ENCODE assay signal across 9 cellular contexts in the genomic region with DNA sequence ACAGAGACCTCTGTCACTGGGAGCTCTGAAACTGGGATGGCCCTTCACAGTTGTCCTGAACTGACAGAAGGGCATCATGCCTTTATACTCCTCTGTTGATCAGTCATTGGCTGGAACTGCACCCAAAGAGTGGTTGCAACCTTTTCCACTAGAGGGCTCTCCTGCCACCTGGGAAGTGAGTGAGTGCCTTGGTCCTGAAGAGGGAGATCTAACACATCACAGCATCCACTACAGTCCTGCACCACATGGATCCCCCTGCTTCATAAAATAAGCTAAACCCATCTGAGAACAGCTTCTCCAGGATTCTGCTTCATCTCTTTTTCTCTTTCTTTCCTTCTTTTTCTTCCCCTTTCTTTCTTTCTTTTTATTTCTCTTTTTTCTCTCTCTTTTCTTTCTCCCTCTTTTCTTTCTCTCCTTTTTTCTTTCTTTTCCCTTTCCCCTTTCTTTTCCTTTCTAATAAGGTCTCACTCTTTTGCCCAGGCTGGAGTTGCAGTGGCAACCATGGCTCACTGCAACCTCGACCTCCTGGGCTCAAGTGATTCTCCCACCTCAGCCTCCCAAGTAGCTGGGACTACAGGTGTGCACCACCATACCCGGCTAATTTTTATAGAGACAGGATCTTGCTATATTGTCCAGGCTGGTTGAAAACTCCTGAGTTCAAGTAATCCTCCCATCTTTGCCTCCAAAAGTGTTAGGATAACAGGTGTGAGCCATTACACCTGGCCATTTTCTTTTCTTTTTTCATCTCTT. TPM values are rescaled to one million over a fixed set of nuclear protein-coding genes. Genes with fewer than 3 reads are reported as not detected.
DNase-seq lines count a peak whose midpoint lies in the region; ATAC-seq and TF ChIP-seq lines count a peak whose summit lies in the region.
"Had no signal": no experiment of that assay in that cellular context is flagged by ENCODE, and none has a peak within 500 bp of the region (broad histone marks: within the 10 kb centered on the region; RNA-seq: fewer than 3 reads in every experiment).

No MANE protein-coding gene starts in this region.

- peak; percentile 62 for DNase-seq in BE2C
- peak; percentile 42 for DNase-seq in NCI-H748 treated with DMSO at 0.1 percent for 48 hours (lab: John Stamatoyannopoulos, UW)
- peak; percentile 52 to 68 for DNase-seq in activated CD4-positive, alpha-beta T cell treated with anti-CD3 and anti-CD28 coated beads, Interleukin-2, amount 50 U/mL, for 48 hours
- DNase-seq in endodermal cell, result peak; percentile 93
- DNase-seq in natural killer cell treated with Interleukin-12 subunit alpha and Interleukin-12 subunit beta and Interleukin-15 and Interleukin-18, amount 100 ng/mL, for 72 hours (ENCODE audit: low spot score), result peak; percentile 70
- peak; percentile 36 for DNase-seq in superior temporal gyrus (ENCODE audit: extremely low spot score)

- 80 to 100% methylated on average over 1 to 2 of the region's 2 CpGs for WGBS in endodermal cell (ENCODE audit: insufficient coverage in 1 of 2, insufficient read length in 1 of 2), 2 experiments

- H3K9me3 Mint-ChIP-seq in endodermal cell, result no peaks in the 10 kb centered on the region
- H3K9me3 Mint-ChIP-seq in natural killer cell treated with Interleukin-12 subunit alpha and Interleukin-12 subunit beta and Interleukin-15 and Interleukin-18, amount 100 ng/mL, for 72 hours, result no peaks in the 10 kb centered on the region

- no peak overlapping the region for H3K27ac Mint-ChIP-seq in endodermal cell
- no peak overlapping the region for H3K27ac Mint-ChIP-seq in natural killer cell treated with Interleukin-12 subunit alpha and Interleukin-12 subunit beta and Interleukin-15 and Interleukin-18, amount 100 ng/mL, for 72 hours

- H3K4me1 Mint-ChIP-seq in endodermal cell, result peaks cover 4% of the 10 kb centered on the region
- H3K4me1 Mint-ChIP-seq in natural killer cell treated with Interleukin-12 subunit alpha and Interleukin-12 subunit beta and Interleukin-15 and Interleukin-18, amount 100 ng/mL, for 72 hours (ENCODE audit: low read depth in 2 of 2), result no peaks in the 10 kb centered on the region

- H3K9me3 ChIP-seq in BE2C (no peaks in the 10 kb centered on the region), endodermal cell (ENCODE audit: control insufficient read depth, low read length) (no peaks in the 10 kb centered on the region)

- H3K36me3 ChIP-seq in BE2C, result no peaks in the 10 kb centered on the region
- no peaks in the 10 kb centered on the region for H3K36me3 ChIP-seq in endodermal cell (ENCODE audit: control insufficient read depth, insufficient read depth, low read length)

- H3K27me3 ChIP-seq in BE2C (no peaks in the 10 kb centered on the region), endodermal cell (ENCODE audit: control insufficient read depth, insufficient read depth, low read length, poor library complexity, severe bottlenecking) (no peaks in the 10 kb centered on the region)

- no peak overlapping the region for H3K27ac ChIP-seq in endodermal cell (ENCODE audit: low read depth, low read length)

- ATAC-seq in GM18907 (IDR thresholded peaks at IDR 0.05; ENCODE audit: unreplicated experiment) (peak; percentile 80), HG03354 (IDR thresholded peaks at IDR 0.05; ENCODE audit: poor library complexity, severe bottlenecking, unreplicated experiment) (peak; percentile 85)
- ATAC-seq in natural killer cell treated with Interleukin-12 subunit alpha and Interleukin-12 subunit beta and Interleukin-15 and Interleukin-18, amount 100 ng/mL, for 72 hours, result peak; percentile 84 to 87

- no peaks in the 10 kb centered on the region for H3K36me3 Mint-ChIP-seq in endodermal cell (ENCODE audit: low read depth)
- H3K36me3 Mint-ChIP-seq in natural killer cell treated with Interleukin-12 subunit alpha and Interleukin-12 subunit beta and Interleukin-15 and Interleukin-18, amount 100 ng/mL, for 72 hours, result no peaks in the 10 kb centered on the region
- H3K36me3 Mint-ChIP-seq: IgD-negative memory B cell had no signal

- H3K9ac ChIP-seq in endodermal cell (ENCODE audit: extremely low read depth, low read length, poor library complexity, severe bottlenecking), result no peak overlapping the region

- H3K4me1 ChIP-seq in BE2C (no peaks in the 10 kb centered on the region), endodermal cell (ENCODE audit: control insufficient read depth, insufficient read depth, low read length) (no peaks in the 10 kb centered on the region)

- H3K27me3 Mint-ChIP-seq in endodermal cell (ENCODE audit: insufficient read depth), result peaks cover 3% of the 10 kb centered on the region
- peaks cover 19 to 24% of the 10 kb centered on the region in 2 donors for H3K27me3 Mint-ChIP-seq in natural killer cell treated with Interleukin-12 subunit alpha and Interleukin-12 subunit beta and Interleukin-15 and Interleukin-18, amount 100 ng/mL, for 72 hours

- peak; percentile 86 for TF ChIP-seq CTCF in BE2C (IDR thresholded peaks at IDR 0.05; ENCODE audit: low read depth, low read length)
- TF ChIP-seq CTCF in endodermal cell (conservative IDR thresholded peaks at IDR 0.05), result peak; percentile 96

- H3K4me3 Mint-ChIP-seq in endodermal cell, result no peak overlapping the region
- H3K4me3 Mint-ChIP-seq in natural killer cell treated with Interleukin-12 subunit alpha and Interleukin-12 subunit beta and Interleukin-15 and Interleukin-18, amount 100 ng/mL, for 72 hours, result no peak overlapping the region
- H3K4me3 Mint-ChIP-seq: IgD-negative memory B cell had no signal

- H3K4me3 ChIP-seq in BE2C (ENCODE audit: low read depth, low read length) (no peak overlapping the region), endodermal cell (ENCODE audit: low read length) (no peak overlapping the region)

RNA-seq across cellular contexts. Expression of gene RAF1, which starts 42.8 kb away (rescaled TPM):
- 60.0 TPM for polyA plus RNA-seq in BE2C (2012; ENCODE audit: insufficient read depth, insufficient read length, low read depth)
- 100 to 1,000 TPM in 1 of 2 donors, 10 to 100 TPM in 1; 95.4 to 116 TPM for total RNA-seq in endodermal cell
- polyA plus RNA-seq in endodermal cell (2013, experiment 1 of 2), result 124 TPM
- polyA plus RNA-seq in endodermal cell (2013, experiment 2 of 2), result 111 TPM
- 100 to 1,000 TPM; 122 to 155 TPM for total RNA-seq in natural killer cell treated with Interleukin-12 subunit alpha and Interleukin-12 subunit beta and Interleukin-15 and Interleukin-18, amount 100 ng/mL, for 72 hours

RNA-seq across cellular contexts. Expression of gene TMEM40, which starts 52.4 kb away (rescaled TPM):
- not detected for polyA plus RNA-seq in BE2C (2012; ENCODE audit: insufficient read depth, insufficient read length, low read depth)
- total RNA-seq in endodermal cell, result not detected
- not detected for polyA plus RNA-seq in endodermal cell (2013, experiment 1 of 2)
- not detected for polyA plus RNA-seq in endodermal cell (2013, experiment 2 of 2)
- not detected for total RNA-seq in natural killer cell treated with Interleukin-12 subunit alpha and Interleukin-12 subunit beta and Interleukin-15 and Interleukin-18, amount 100 ng/mL, for 72 hours

Comparison
In these comparisons a context has a peak if more than half of its experiments do, and no peak if none do; other contexts are left out.
1. DNase-seq: peak in every context shown above with its lines; median percentile 93 in endodermal cell; 70 in natural killer cell treated with Interleukin-12 subunit alpha and Interleukin-12 subunit beta and Interleukin-15 and Interleukin-18, amount 100 ng/mL, for 72 hours; 62 in BE2C; 60 in activated CD4-positive, alpha-beta T cell treated with anti-CD3 and anti-CD28 coated beads, Interleukin-2, amount 50 U/mL, for 48 hours; 42 in NCI-H748 treated with DMSO at 0.1 percent for 48 hours; 36 in superior temporal gyrus.